8 cellular contexts compared by ENCODE assay signal in genomic region chr19:2944775-2945574, GRCh38. TPM values are rescaled to one million over a fixed set of nuclear protein-coding genes. Genes with fewer than 3 reads are reported as not detected.
DNase-seq lines count a peak whose midpoint lies in the region; FAIRE-seq and TF ChIP-seq lines count a peak whose summit lies in the region.

ZNF77 (minus strand) TSS chr19:2944971; CDS start chr19:2944840, 131 bp downstream.

- no peaks in the 10 kb centered on the region for H3F3A ChIP-seq in Loucy (ENCODE audit: low read depth)

- H3K79me2 ChIP-seq in Loucy (ENCODE audit: insufficient read depth, low read length), result peaks cover 19% of the 10 kb centered on the region

- H2AFZ ChIP-seq in Loucy (ENCODE audit: low read length), result peak within 1 kb of the TSS; percentile 89

- no peaks in the 10 kb centered on the region for H3K9me2 ChIP-seq in Loucy (replicated peaks; ENCODE audit: low read depth, low read length)

- peak within 1 kb of the TSS; percentile 90 for H3K4me3 Mint-ChIP-seq in nephron progenitor cell
- H3K4me3 Mint-ChIP-seq in stimulated activated naive CD8-positive, alpha-beta T cell treated with anti-CD3 and anti-CD28 coated beads, Interleukin-15, Interleukin-2, amounts not matched to agents 100 ng/mL and 50 ng/mL, for 24 hours, result peak within 1 kb of the TSS; percentile 93

- H3K4me2 ChIP-seq in Loucy (ENCODE audit: low read depth, low read length, poor library complexity, severe bottlenecking), result peak within 1 kb of the TSS; percentile 81

- H3K27ac Mint-ChIP-seq in nephron progenitor cell, result peak within 1 kb of the TSS; percentile 64
- H3K27ac Mint-ChIP-seq in stimulated activated naive CD8-positive, alpha-beta T cell treated with anti-CD3 and anti-CD28 coated beads, Interleukin-15, Interleukin-2, amounts not matched to agents 100 ng/mL and 50 ng/mL, for 24 hours, result peak within 1 kb of the TSS; percentile 98

- FAIRE-seq in H54 (lab: Jason Lieb, UNC), result peak; percentile 97

- H3K9me3 Mint-ChIP-seq in nephron progenitor cell, result peaks cover 8% of the 10 kb centered on the region
- H3K9me3 Mint-ChIP-seq in stimulated activated naive CD8-positive, alpha-beta T cell treated with anti-CD3 and anti-CD28 coated beads, Interleukin-15, Interleukin-2, amounts not matched to agents 100 ng/mL and 50 ng/mL, for 24 hours, result no peaks in the 10 kb centered on the region

- no peak for TF ChIP-seq CTCF in Loucy (conservative IDR thresholded peaks at IDR 0.05; ENCODE audit: low read length)
- peak; percentile 5 for TF ChIP-seq CTCF in fibroblast of villous mesenchyme (IDR thresholded peaks at IDR 0.05; ENCODE audit: insufficient read depth, low read depth, low read length)
- no peak for TF ChIP-seq CTCF in nephron progenitor cell (IDR thresholded peaks at IDR 0.05)

- DNase-seq in ELF-1 (ENCODE audit: low read depth, low spot score) (peak; percentile 98), H54 (ENCODE audit: insufficient read length, low spot score) (peak; percentile 100), SHP77 (lab: John Stamatoyannopoulos, UW) (peak; percentile 97 to 99), activated gamma-delta T cell treated with Interleukin-2 at 50 U/mL for 16 hours (peak; percentile 99), fibroblast of villous mesenchyme (ENCODE audit: low read depth) (peak; percentile 99), nephron progenitor cell (peak; percentile 98)

- H3K4me1 ChIP-seq in Loucy (ENCODE audit: insufficient read depth, low read length, poor library complexity, severe bottlenecking), result peaks cover 20% of the 10 kb centered on the region

- H3K27me3 ChIP-seq in Loucy (ENCODE audit: insufficient read depth, low read length, poor library complexity, severe bottlenecking), result no peaks in the 10 kb centered on the region

- H3K4me3 ChIP-seq in Loucy (ENCODE audit: low read length, poor library complexity, severe bottlenecking), result peak within 1 kb of the TSS; percentile 84
- peak within 1 kb of the TSS; percentile 80 for H3K4me3 ChIP-seq in fibroblast of villous mesenchyme (ENCODE audit: low read depth, low read length)

- no peaks in the 10 kb centered on the region for H3K36me3 ChIP-seq in Loucy (ENCODE audit: insufficient read depth, low read length)

- H4K20me1 ChIP-seq in Loucy (ENCODE audit: insufficient read depth, low read length, poor library complexity, severe bottlenecking), result no peaks in the 10 kb centered on the region

- H3K27me3 Mint-ChIP-seq in nephron progenitor cell (ENCODE audit: low read depth, poor library complexity), result peaks cover 11% of the 10 kb centered on the region
- no peaks in the 10 kb centered on the region for H3K27me3 Mint-ChIP-seq in stimulated activated naive CD8-positive, alpha-beta T cell treated with anti-CD3 and anti-CD28 coated beads, Interleukin-15, Interleukin-2, amounts not matched to agents 100 ng/mL and 50 ng/mL, for 24 hours

- peak; percentile 70 for TF ChIP-seq POLR2A in H54 (IDR thresholded peaks at IDR 0.05; ENCODE audit: low read depth, low read length)

- no peaks in the 10 kb centered on the region for H3K9me3 ChIP-seq in Loucy (ENCODE audit: insufficient read depth, low read depth, low read length)

- H3K36me3 Mint-ChIP-seq in nephron progenitor cell (ENCODE audit: low read depth), result peaks cover 21% of the 10 kb centered on the region
- H3K36me3 Mint-ChIP-seq in stimulated activated naive CD8-positive, alpha-beta T cell treated with anti-CD3 and anti-CD28 coated beads, Interleukin-15, Interleukin-2, amounts not matched to agents 100 ng/mL and 50 ng/mL, for 24 hours (ENCODE audit: low read depth), result peaks cover 9% of the 10 kb centered on the region

- peak within 1 kb of the TSS; percentile 76 for H3K9ac ChIP-seq in Loucy (ENCODE audit: low read depth, low read length, poor library complexity, severe bottlenecking)

- peaks cover 21% of the 10 kb centered on the region for H3K4me1 Mint-ChIP-seq in nephron progenitor cell
- peaks cover 27% of the 10 kb centered on the region for H3K4me1 Mint-ChIP-seq in stimulated activated naive CD8-positive, alpha-beta T cell treated with anti-CD3 and anti-CD28 coated beads, Interleukin-15, Interleukin-2, amounts not matched to agents 100 ng/mL and 50 ng/mL, for 24 hours (ENCODE audit: low read depth)

RNA-seq across cellular contexts. Expression of gene ZNF77, which starts in this region (rescaled TPM):
- 3.0 and 4.8 TPM in 2 replicates for total RNA-seq in fibroblast of villous mesenchyme

Comparison
In these comparisons a context has a peak if more than half of its experiments do, and no peak if none do; other contexts are left out.
1. Peak in every context shown above with its lines: DNase-seq and H3K4me3 ChIP-seq.